Comparison of ENCODE assay signal across 27 cellular contexts in genomic region chr3:147705626-147706025, GRCh38.
DNase-seq lines count a peak whose midpoint lies in the region; ATAC-seq and TF ChIP-seq lines count a peak whose summit lies in the region.
"Had no signal": no experiment of that assay in that cellular context is flagged by ENCODE, and none has a peak within 500 bp of the region (broad histone marks: within the 10 kb centered on the region; RNA-seq: fewer than 3 reads in every experiment).

No MANE protein-coding gene starts in this region.

- no peaks in the 10 kb centered on the region for H4K20me1 ChIP-seq in osteoblast (ENCODE audit: insufficient read depth, low read length)

- TF ChIP-seq POLR2A in heart left ventricle (IDR thresholded peaks at IDR 0.05), result no peak

- H3K79me2 ChIP-seq in osteoblast (ENCODE audit: insufficient read depth, low read length), result no peaks in the 10 kb centered on the region

- WGBS in heart left ventricle, 4 donors, result 34 to 56% (median 48%) methylated on average over 2 of the region's 2 CpGs

- H3K27me3 ChIP-seq in heart left ventricle, result no peaks in the 10 kb centered on the region
- H3K27me3 ChIP-seq in osteoblast (ENCODE audit: insufficient read depth, low read length), result no peaks in the 10 kb centered on the region
- H3K27me3 ChIP-seq: testis, vagina had no signal

- ATAC-seq in heart left ventricle (peak in 3 of 4 donors; percentile 24 to 41 (median 41)), left cardiac atrium (no peak), GM18498 (IDR thresholded peaks at IDR 0.05; ENCODE audit: unreplicated experiment) (no peak)
- ATAC-seq: activated CD4-positive, alpha-beta T cell treated with anti-CD3 and anti-CD28 coated beads for 36 hours; activated naive CD8-positive, alpha-beta T cell treated with anti-CD3 and anti-CD28 coated beads, Interleukin-2, amount 50 U/mL, for 24 hours; mucosa of descending colon; stimulated activated naive CD8-positive, alpha-beta T cell treated with anti-CD3 and anti-CD28 coated beads, Interleukin-15, Interleukin-2, amounts not matched to agents 100 U/mL and 50 U/mL, for 24 hours had no signal

- no peak overlapping the region for H3K4me3 ChIP-seq in heart left ventricle
- H3K4me3 ChIP-seq in osteoblast (ENCODE audit: insufficient read depth, low read length), result no peak overlapping the region
- H3K4me3 ChIP-seq: lower lobe of right lung, mucosa of descending colon, SK-N-MC, testis, vagina had no signal

- H2AFZ ChIP-seq in osteoblast (ENCODE audit: low read length), result peak overlapping the region; percentile 29

- H3K27ac ChIP-seq in heart left ventricle (peak overlapping the region in 1 of 12 donors; percentile 13), osteoblast (ENCODE audit: low read depth, low read length) (no peak overlapping the region)
- H3K27ac ChIP-seq: lower lobe of right lung, RWPE1, SK-N-MC, testis, vagina had no signal

- DNase-seq in heart left ventricle, result no peak
- no peak for DNase-seq in left cardiac atrium
- peak; percentile 81 for DNase-seq in cerebellum (ENCODE audit: low spot score)
- no peak for DNase-seq in osteoblast (ENCODE audit: insufficient read length, low spot score, missing footprints)
- DNase-seq in T-helper 1 cell, result no peak
- no peak for DNase-seq in effector CD4-positive, alpha-beta T cell
- DNase-seq in activated CD8-positive, alpha-beta memory T cell treated with anti-CD3 and anti-CD28 coated beads, Interleukin-2, amount 50 U/mL, for 48 hours, result no peak
- DNase-seq: activated CD4-positive, alpha-beta T cell treated with anti-CD3 and anti-CD28 coated beads for 36 hours; activated CD8-positive, alpha-beta memory T cell treated with anti-CD3 and anti-CD28 coated beads for 24 hours; activated naive CD8-positive, alpha-beta T cell treated with anti-CD3 and anti-CD28 coated beads, Interleukin-2, amount 50 U/mL, for 24 hours; activated T-cell treated with anti-CD3 and anti-CD28 coated beads, Interleukin-2, amount 50 U/mL, for 1 hour; BE2C; DMS53; islet precursor cell; lower lobe of right lung; NCI-H1105 treated with DMSO at 0.1 percent for 48 hours; NCI-H2029; NCI-H2227 treated with DMSO at 0.1 percent for 48 hours; NCI-H526 treated with DMSO at 0.1 percent for 48 hours; posterior cingulate gyrus; stimulated activated naive CD8-positive, alpha-beta T cell treated with anti-CD3 and anti-CD28 coated beads, Interleukin-15, Interleukin-2, amounts not matched to agents 100 U/mL and 50 U/mL, for 24 hours; testis had no signal

- H3K4me2 ChIP-seq in osteoblast (ENCODE audit: insufficient read depth, low read length), result no peak overlapping the region

- H3K4me1 ChIP-seq in heart left ventricle, result peaks cover 0 to 26% (median 4%) of the 10 kb centered on the region in 12 donors
- H3K4me1 ChIP-seq in osteoblast (ENCODE audit: insufficient read depth, low read length), result no peaks in the 10 kb centered on the region
- H3K4me1 ChIP-seq: BE2C, lower lobe of right lung, testis, vagina had no signal

- TF ChIP-seq CTCF in heart left ventricle (IDR thresholded peaks at IDR 0.05), result no peak
- TF ChIP-seq CTCF in osteoblast (IDR thresholded peaks at IDR 0.05; ENCODE audit: extremely low read depth, low read depth, low read length), result no peak

- intact Hi-C loops in heart left ventricle (cut with DNase I), result no loop called here
- intact Hi-C loops in left cardiac atrium (cut with DNase I), result no loop called here

- no peaks in the 10 kb centered on the region for H3K36me3 ChIP-seq in heart left ventricle
- no peaks in the 10 kb centered on the region for H3K36me3 ChIP-seq in osteoblast (ENCODE audit: insufficient read depth, low read length)
- H3K36me3 ChIP-seq: BE2C, lower lobe of right lung, vagina had no signal

- H3K9me3 ChIP-seq in heart left ventricle (peaks cover 0 to 24% (median 0%) of the 10 kb centered on the region in 12 donors), osteoblast (ENCODE audit: low read depth, low read length) (no peaks in the 10 kb centered on the region)
- H3K9me3 ChIP-seq: BE2C, mucosa of descending colon, testis, vagina had no signal

Comparison
In these comparisons a context has a peak if more than half of its experiments do, and no peak if none do; other contexts are left out.
1. ATAC-seq: peak in heart left ventricle (3 of 4); none in left cardiac atrium (0 of 2) and GM18498 (single experiment).